Comparison of ENCODE assay signal across 9 cellular contexts in the genomic region with DNA sequence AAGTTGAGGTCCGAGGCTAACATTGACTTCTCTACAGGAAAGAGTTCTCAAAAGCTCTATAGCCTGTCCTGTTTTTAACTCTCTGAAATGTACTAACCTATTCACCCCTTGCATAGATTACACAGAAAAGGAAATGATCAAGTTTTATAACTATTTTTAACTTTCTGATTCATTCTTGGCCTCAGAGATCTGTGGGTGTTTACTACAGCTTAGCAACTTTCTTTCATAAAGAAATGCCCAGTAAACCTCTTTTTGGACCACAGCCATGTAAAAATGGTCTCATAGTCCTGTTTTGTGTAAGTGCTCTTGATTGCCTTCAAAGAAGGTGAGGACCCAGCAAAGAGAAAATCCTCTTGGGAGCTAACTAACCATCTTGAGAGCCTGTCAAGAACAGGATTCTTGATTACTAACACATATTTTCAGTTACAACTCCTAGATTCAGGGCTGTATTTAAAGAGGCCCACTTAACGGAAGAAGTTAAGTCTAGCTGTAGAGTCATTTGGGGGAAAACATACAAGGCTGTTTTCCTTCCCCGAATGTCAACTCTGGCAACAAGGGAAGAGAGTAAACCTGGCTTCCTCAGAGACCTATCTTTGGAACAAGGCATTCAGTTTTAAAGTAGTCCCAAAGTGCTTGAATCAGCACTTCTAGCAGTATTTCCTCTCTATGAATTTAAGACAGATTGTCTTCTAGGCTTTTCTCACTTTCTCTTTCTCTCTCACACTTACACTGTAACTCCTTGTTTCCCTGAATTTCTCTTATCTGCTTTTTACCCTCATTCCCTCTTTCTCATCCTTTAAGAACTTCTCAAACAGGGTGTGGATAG.
DNase-seq lines count a peak whose midpoint lies in the region; ATAC-seq and TF ChIP-seq lines count a peak whose summit lies in the region.
"Had no signal": no experiment of that assay in that cellular context is flagged by ENCODE, and none has a peak within 500 bp of the region (broad histone marks: within the 10 kb centered on the region; RNA-seq: fewer than 3 reads in every experiment).

No MANE protein-coding gene starts in this region.

- ATAC-seq in GM18508 (IDR thresholded peaks at IDR 0.05; ENCODE audit: insufficient read depth, unreplicated experiment) (peak; percentile 85), GM21717 (IDR thresholded peaks at IDR 0.05; ENCODE audit: unreplicated experiment) (peak; percentile 89), IMR-90 (ENCODE audit: low read depth) (no peak; the same call in 1 of the 2 replicates)

- BruUV-seq in IMR-90 (replicated peaks; lab: Mats Ljungman, UMichigan) (no TSS peak), Calu3 (replicated peaks; lab: Mats Ljungman, UMichigan) (no TSS peak)

- H3K23ac ChIP-seq in IMR-90 (ENCODE audit: low read depth, low read length) = no peak overlapping the region

- no peak overlapping the region for H3K4me3 Mint-ChIP-seq in endothelial cell (ENCODE audit: unreplicated experiment)
- no peak overlapping the region for H3K4me3 Mint-ChIP-seq in Calu3 (ENCODE audit: low read depth, unreplicated experiment)
- H3K4me3 Mint-ChIP-seq: neural crest cell had no signal

- H3K4me3 ChIP-seq in IMR-90 (ENCODE audit: insufficient read depth, low read depth, low read length) (no peak overlapping the region), Peyer's patch (no peak overlapping the region)

- no peak overlapping the region for H2AFZ ChIP-seq in IMR-90 (replicated peaks; ENCODE audit: low read length, poor library complexity)

- WGBS in IMR-90 (ENCODE audit: extremely low coverage in 2 of 2, insufficient read length in 1 of 2), 2 experiments = no CpG with 5 or more reads among the region's 3 CpGs

- POLR2A ChIA-PET in IMR-90 (lab: Charles Lee; ENCODE audit: unreplicated experiment) = no interaction called here

- H4K20me1 ChIP-seq in IMR-90 (ENCODE audit: insufficient read depth, low read length) = no peaks in the 10 kb centered on the region

- H2AK9ac ChIP-seq in IMR-90 (replicated peaks; ENCODE audit: low read depth, low read length, poor library complexity) = no peak overlapping the region

- H3K56ac ChIP-seq in IMR-90 (ENCODE audit: extremely low read depth, insufficient read depth, low read length) = no peak overlapping the region

- H3K27me3 Mint-ChIP-seq in endothelial cell (ENCODE audit: unreplicated experiment) (no peaks in the 10 kb centered on the region), Calu3 (ENCODE audit: unreplicated experiment) (no peaks in the 10 kb centered on the region)

- no peak overlapping the region for H2AK5ac ChIP-seq in IMR-90 (ENCODE audit: low read depth, low read length)

- TF ChIP-seq POLR2A in IMR-90 (IDR thresholded peaks at IDR 0.05; ENCODE audit: low read depth, low read length) (no peak), Peyer's patch (IDR thresholded peaks at IDR 0.05) (no peak)

- H3K9me3 Mint-ChIP-seq in endothelial cell (ENCODE audit: unreplicated experiment) (no peaks in the 10 kb centered on the region), Calu3 (ENCODE audit: low read depth, unreplicated experiment) (no peaks in the 10 kb centered on the region)

- H3K18ac ChIP-seq in IMR-90 (ENCODE audit: low read depth, low read length) = no peak overlapping the region

- H3K14ac ChIP-seq in IMR-90 (replicated peaks; ENCODE audit: low read depth, low read length) = no peak overlapping the region; the same call in 1 of the 2 replicates

- H3K4me2 ChIP-seq in IMR-90 (ENCODE audit: low read depth, low read length) = peak overlapping the region; percentile 20; the same call in 1 of the 2 replicates

- H2BK5ac ChIP-seq in IMR-90 (ENCODE audit: low read depth, low read length, poor library complexity, severe bottlenecking) = no peak overlapping the region

- no peak overlapping the region for H3K4ac ChIP-seq in IMR-90 (ENCODE audit: low read depth, low read length)

- CTCF ChIA-PET in IMR-90 (lab: Yijun Ruan, JAX) = no interaction called here
- CTCF ChIA-PET in Calu3 (lab: Charles Lee) = no interaction called here

- dilution Hi-C loops in IMR-90 (cut with HindIII; ENCODE audit: low sequenced_read_pairs, unreplicated experiment) = no loop called here

- H3K27ac Mint-ChIP-seq in endothelial cell (ENCODE audit: unreplicated experiment) (no peak overlapping the region), Calu3 (ENCODE audit: unreplicated experiment) (no peak overlapping the region)

- H2BK120ac ChIP-seq in IMR-90 (ENCODE audit: low read depth, low read length) = no peak overlapping the region

- no peaks in the 10 kb centered on the region for H3K79me1 ChIP-seq in IMR-90 (ENCODE audit: low read depth in 1 of 2, low read length in 2 of 2)

- no peaks in the 10 kb centered on the region for H3K36me3 ChIP-seq in IMR-90 (ENCODE audit: control insufficient read depth, insufficient read depth, low read length)
- no peaks in the 10 kb centered on the region for H3K36me3 ChIP-seq in Peyer's patch

- DNase-seq in IMR-90 (peak; percentile 65), hepatic stellate cell (ENCODE audit: low spot score) (peak; percentile 6), NCI-H2196 treated with DMSO at 0.1 percent for 48 hours (lab: John Stamatoyannopoulos, UW; ENCODE audit: unreplicated experiment) (no peak), Peyer's patch (no peak), endothelial cell (ENCODE audit: low spot score) (no peak), Calu3 (no peak)

- no peak overlapping the region; the same call in 2 of the 3 replicates for H2BK15ac ChIP-seq in IMR-90 (ENCODE audit: low read depth, low read length)

- peaks cover 4% of the 10 kb centered on the region for H3K36me3 Mint-ChIP-seq in endothelial cell (ENCODE audit: low read depth, unreplicated experiment)
- no peaks in the 10 kb centered on the region for H3K36me3 Mint-ChIP-seq in Calu3 (ENCODE audit: insufficient read depth, unreplicated experiment)

- no peak overlapping the region for H4K8ac ChIP-seq in IMR-90 (ENCODE audit: low read depth in 2 of 2, low read length in 2 of 2)

- no peak overlapping the region for H3K9ac ChIP-seq in IMR-90 (ENCODE audit: low read depth, low read length)

- no peaks in the 10 kb centered on the region for H3K9me1 ChIP-seq in IMR-90 (ENCODE audit: insufficient read depth, low read length)

- intact Hi-C loops in IMR-90 (cut with micrococcal nuclease) = no loop called here
- intact Hi-C loops in Calu3 (cut with micrococcal nuclease; ENCODE audit: unreplicated experiment) = no loop called here

- H3K9me3 ChIP-seq in IMR-90 (ENCODE audit: control insufficient read depth, insufficient read depth, low read length) (peaks cover 2% of the 10 kb centered on the region), Peyer's patch (no peaks in the 10 kb centered on the region)

- in situ Hi-C loops in IMR-90 (cut with MboI; ENCODE audit: low sequenced_read_pairs) = no loop called here

- H4K91ac ChIP-seq in IMR-90 (ENCODE audit: insufficient read depth, low read depth, low read length) = no peak overlapping the region

- no peak overlapping the region for H2BK20ac ChIP-seq in IMR-90 (ENCODE audit: low read depth, low read length)

- TF ChIP-seq CTCF in IMR-90 (conservative IDR thresholded peaks at IDR 0.05; ENCODE audit: low read depth, low read length) = no peak
- TF ChIP-seq CTCF in Peyer's patch (IDR thresholded peaks at IDR 0.05) = no peak
- no peak for TF ChIP-seq CTCF in endothelial cell (IDR thresholded peaks at IDR 0.05; ENCODE audit: unreplicated experiment)
- no peak for TF ChIP-seq CTCF in Calu3 (IDR thresholded peaks at IDR 0.05; ENCODE audit: unreplicated experiment)

- no peak for TF ChIP-seq RAD21 in IMR-90 (IDR thresholded peaks at IDR 0.05; ENCODE audit: low read length)

- H3K4me1 ChIP-seq in IMR-90 (ENCODE audit: control insufficient read depth, insufficient read depth, low read length) (0 out of 2 replicates have a peak, but pooled peaks cover 2% of the 10 kb centered on the region), Peyer's patch (no peaks in the 10 kb centered on the region)

- no peak overlapping the region for H4K5ac ChIP-seq in IMR-90 (ENCODE audit: low read depth, low read length)

- H3K27me3 ChIP-seq in IMR-90 (ENCODE audit: control insufficient read depth, insufficient read depth, low read length) = no peaks in the 10 kb centered on the region
- H3K27me3 ChIP-seq in Peyer's patch = no peaks in the 10 kb centered on the region

- H3K4me1 Mint-ChIP-seq in endothelial cell (ENCODE audit: unreplicated experiment) (peaks cover 5% of the 10 kb centered on the region), Calu3 (ENCODE audit: low read depth, unreplicated experiment) (no peaks in the 10 kb centered on the region)
- H3K4me1 Mint-ChIP-seq: neural crest cell had no signal

- H3K27ac ChIP-seq in IMR-90 (ENCODE audit: insufficient read depth, low read length) (no peak overlapping the region), Peyer's patch (peak overlapping the region in 1 of 4 donors; percentile 2)

TF ChIP-seq in IMR-90, 13 proteins besides CTCF, POLR2A, EP300 and RAD21:
- peak; percentile 75 for TF ChIP-seq MAFK (IDR thresholded peaks at IDR 0.05; ENCODE audit: low read depth, low read length)
- TF ChIP-seq, protein P1, sequence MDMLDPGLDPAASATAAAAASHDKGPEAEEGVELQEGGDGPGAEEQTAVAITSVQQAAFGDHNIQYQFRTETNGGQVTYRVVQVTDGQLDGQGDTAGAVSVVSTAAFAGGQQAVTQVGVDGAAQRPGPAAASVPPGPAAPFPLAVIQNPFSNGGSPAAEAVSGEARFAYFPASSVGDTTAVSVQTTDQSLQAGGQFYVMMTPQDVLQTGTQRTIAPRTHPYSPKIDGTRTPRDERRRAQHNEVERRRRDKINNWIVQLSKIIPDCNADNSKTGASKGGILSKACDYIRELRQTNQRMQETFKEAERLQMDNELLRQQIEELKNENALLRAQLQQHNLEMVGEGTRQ (IDR thresholded peaks at IDR 0.05; ENCODE audit: low read depth, low read length) = no peak

Comparison
In these comparisons a context has a peak if more than half of its experiments do, and no peak if none do; other contexts are left out.
1. DNase-seq: peak in IMR-90 (single experiment) and hepatic stellate cell (single experiment); none in NCI-H2196 treated with DMSO at 0.1 percent for 48 hours (single experiment), Peyer's patch (0 of 3), endothelial cell (single experiment) and Calu3 (single experiment).